In the genomic region with DNA sequence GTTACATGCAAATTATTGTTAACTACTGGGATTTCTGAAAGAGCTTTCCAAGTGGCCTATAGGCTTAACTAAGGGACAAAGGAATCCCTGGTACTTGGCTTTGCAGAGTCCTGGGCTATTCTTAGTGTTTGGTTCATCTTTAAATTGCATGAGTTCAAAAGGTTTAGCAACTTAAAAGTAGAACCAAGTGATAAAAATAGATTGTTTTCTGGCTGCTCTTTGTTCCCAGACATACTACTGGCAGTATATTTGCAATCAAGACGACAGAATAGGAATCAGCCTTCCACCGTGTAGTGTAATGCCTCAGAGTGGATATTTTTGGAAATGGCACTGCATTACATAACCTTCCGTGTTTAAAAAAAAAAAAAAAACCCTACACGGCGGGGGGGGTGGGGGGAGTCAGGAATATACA, we compare ENCODE assay signal across 8 cellular contexts. TPM values are rescaled to one million over a fixed set of nuclear protein-coding genes. Genes with fewer than 3 reads are reported as not detected.
A peak's percentile ranks its signal among the peaks of the same experiment; 100 is the strongest.
DNase-seq lines count a peak whose midpoint lies in the region; ATAC-seq and TF ChIP-seq lines count a peak whose summit lies in the region.

No MANE protein-coding gene starts in this region.

- no peaks in the 10 kb centered on the region for H3K27me3 Mint-ChIP-seq in chondrocyte (ENCODE audit: low read depth)

- peaks cover 59% of the 10 kb centered on the region for H3K4me1 Mint-ChIP-seq in chondrocyte (ENCODE audit: low read depth)

- DNase-seq in GM12865 (ENCODE audit: low read depth) = peak; percentile 19
- peak; percentile 21 for DNase-seq in NCI-H2171 treated with DMSO at 0.1 percent for 48 hours (lab: John Stamatoyannopoulos, UW)
- DNase-seq in chondrocyte (ENCODE audit: low spot score) = no peak
- DNase-seq in myocyte (ENCODE audit: low read depth) = peak; percentile 77
- no peak for DNase-seq in foreskin melanocyte
- no peak for DNase-seq in NCI-H128 (lab: John Stamatoyannopoulos, UW; ENCODE audit: unreplicated experiment)

- peak overlapping the region; percentile 88 for H3K4me3 Mint-ChIP-seq in chondrocyte (ENCODE audit: unreplicated experiment)

- no peak for ATAC-seq in GM21723 (IDR thresholded peaks at IDR 0.05; ENCODE audit: unreplicated experiment)
- no peak for ATAC-seq in GM18502 (IDR thresholded peaks at IDR 0.05; ENCODE audit: poor library complexity, unreplicated experiment)

- H3K4me3 ChIP-seq in GM12865 (ENCODE audit: low read depth, low read length) = peak overlapping the region; percentile 96

- H3K27ac Mint-ChIP-seq in chondrocyte (ENCODE audit: unreplicated experiment) = peak overlapping the region; percentile 96

- H3K36me3 Mint-ChIP-seq in chondrocyte (ENCODE audit: low read depth) = peaks cover 19% of the 10 kb centered on the region

- no peaks in the 10 kb centered on the region for H3K9me3 Mint-ChIP-seq in chondrocyte (ENCODE audit: low read depth)

- no peak for TF ChIP-seq CTCF in GM12865 (IDR thresholded peaks at IDR 0.05; ENCODE audit: insufficient read depth, low read depth, low read length, missing control alignments)
- no peak for TF ChIP-seq CTCF in chondrocyte (IDR thresholded peaks at IDR 0.05)

RNA-seq across cellular contexts. Expression of a gene that starts 1.0 kb away (rescaled TPM):
- total RNA-seq in chondrocyte = 595 to 1,006 TPM (median 987 TPM) in 3 replicates
- total RNA-seq in myocyte = 142 and 169 TPM in 2 replicates
- polyA plus RNA-seq in myocyte (2012) = 76.0 TPM

Comparison
In these comparisons a context has a peak if more than half of its experiments do, and no peak if none do; other contexts are left out.
1. DNase-seq: peak in GM12865 (single experiment), NCI-H2171 treated with DMSO at 0.1 percent for 48 hours (single experiment) and myocyte (single experiment); none in chondrocyte (single experiment), foreskin melanocyte (single experiment) and NCI-H128 (single experiment).